1 cellular context compared by ENCODE assay signal in the genomic region with DNA sequence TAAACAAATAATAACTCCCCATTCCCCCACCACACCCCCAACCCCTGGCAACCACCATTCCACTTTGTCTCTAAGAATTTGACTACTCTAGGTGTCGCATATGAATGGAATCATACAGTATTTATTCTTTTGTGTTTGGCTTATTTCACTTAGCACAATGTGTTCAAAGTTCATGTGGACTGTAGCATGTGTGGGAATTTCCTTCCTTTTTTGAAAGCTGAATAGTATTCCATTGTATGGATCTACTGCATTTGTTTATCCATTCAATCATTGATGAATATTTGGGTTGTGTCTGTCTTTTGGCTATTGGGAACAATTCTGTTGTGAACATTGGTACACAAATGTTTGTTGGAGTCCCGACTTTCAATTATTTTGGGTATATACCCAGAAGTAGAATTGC.
TF ChIP-seq lines count a peak whose summit lies in the region.

No MANE protein-coding gene starts in this region.

TF ChIP-seq in HepG2, 621 proteins besides CTCF, POLR2A, EP300 and RAD21 (continued from another document and continues in another):
- TF ChIP-seq, protein P1, sequence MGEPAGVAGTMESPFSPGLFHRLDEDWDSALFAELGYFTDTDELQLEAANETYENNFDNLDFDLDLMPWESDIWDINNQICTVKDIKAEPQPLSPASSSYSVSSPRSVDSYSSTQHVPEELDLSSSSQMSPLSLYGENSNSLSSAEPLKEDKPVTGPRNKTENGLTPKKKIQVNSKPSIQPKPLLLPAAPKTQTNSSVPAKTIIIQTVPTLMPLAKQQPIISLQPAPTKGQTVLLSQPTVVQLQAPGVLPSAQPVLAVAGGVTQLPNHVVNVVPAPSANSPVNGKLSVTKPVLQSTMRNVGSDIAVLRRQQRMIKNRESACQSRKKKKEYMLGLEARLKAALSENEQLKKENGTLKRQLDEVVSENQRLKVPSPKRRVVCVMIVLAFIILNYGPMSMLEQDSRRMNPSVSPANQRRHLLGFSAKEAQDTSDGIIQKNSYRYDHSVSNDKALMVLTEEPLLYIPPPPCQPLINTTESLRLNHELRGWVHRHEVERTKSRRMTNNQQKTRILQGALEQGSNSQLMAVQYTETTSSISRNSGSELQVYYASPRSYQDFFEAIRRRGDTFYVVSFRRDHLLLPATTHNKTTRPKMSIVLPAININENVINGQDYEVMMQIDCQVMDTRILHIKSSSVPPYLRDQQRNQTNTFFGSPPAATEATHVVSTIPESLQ (CRISPR knock-in tag; conservative IDR thresholded peaks at IDR 0.05) = no peak
- no peak for TF ChIP-seq GTF3A (CRISPR knock-in tag; conservative IDR thresholded peaks at IDR 0.05)
- no peak for TF ChIP-seq CEBPZ (IDR thresholded peaks at IDR 0.05; ENCODE audit: low read length)
- no peak for TF ChIP-seq ZNF75D (CRISPR knock-in tag; IDR thresholded peaks at IDR 0.05; ENCODE audit: borderline replicate concordance)
- TF ChIP-seq ATF7 (IDR thresholded peaks at IDR 0.05) = no peak
- TF ChIP-seq ATF7 (CRISPR knock-in tag; IDR thresholded peaks at IDR 0.05) = no peak
- TF ChIP-seq RFX1 (IDR thresholded peaks at IDR 0.05) = no peak
- TF ChIP-seq RFX3 (CRISPR knock-in tag; IDR thresholded peaks at IDR 0.05) = no peak
- no peak for TF ChIP-seq JUND (CRISPR knock-in tag; IDR thresholded peaks at IDR 0.05)
- TF ChIP-seq, protein P2, sequence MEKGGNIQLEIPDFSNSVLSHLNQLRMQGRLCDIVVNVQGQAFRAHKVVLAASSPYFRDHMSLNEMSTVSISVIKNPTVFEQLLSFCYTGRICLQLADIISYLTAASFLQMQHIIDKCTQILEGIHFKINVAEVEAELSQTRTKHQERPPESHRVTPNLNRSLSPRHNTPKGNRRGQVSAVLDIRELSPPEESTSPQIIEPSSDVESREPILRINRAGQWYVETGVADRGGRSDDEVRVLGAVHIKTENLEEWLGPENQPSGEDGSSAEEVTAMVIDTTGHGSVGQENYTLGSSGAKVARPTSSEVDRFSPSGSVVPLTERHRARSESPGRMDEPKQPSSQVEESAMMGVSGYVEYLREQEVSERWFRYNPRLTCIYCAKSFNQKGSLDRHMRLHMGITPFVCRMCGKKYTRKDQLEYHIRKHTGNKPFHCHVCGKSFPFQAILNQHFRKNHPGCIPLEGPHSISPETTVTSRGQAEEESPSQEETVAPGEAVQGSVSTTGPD (CRISPR knock-in tag; IDR thresholded peaks at IDR 0.05) = no peak
- no peak for TF ChIP-seq ZBED4 (CRISPR knock-in tag; IDR thresholded peaks at IDR 0.05; ENCODE audit: borderline replicate concordance)
- TF ChIP-seq TOPORS (CRISPR knock-in tag; IDR thresholded peaks at IDR 0.05) = no peak
- TF ChIP-seq HOXA3 (CRISPR knock-in tag; IDR thresholded peaks at IDR 0.05) = no peak
- TF ChIP-seq RFXANK (CRISPR knock-in tag; IDR thresholded peaks at IDR 0.05) = no peak
- no peak for TF ChIP-seq TCF12 (IDR thresholded peaks at IDR 0.05)
- no peak for TF ChIP-seq TCF12 (CRISPR knock-in tag; IDR thresholded peaks at IDR 0.05)
- no peak for TF ChIP-seq DNMT1 (CRISPR knock-in tag; IDR thresholded peaks at IDR 0.05)
- TF ChIP-seq MAFF (IDR thresholded peaks at IDR 0.05; ENCODE audit: low read depth, low read length) = no peak
- TF ChIP-seq ARID2 (CRISPR knock-in tag; IDR thresholded peaks at IDR 0.05; ENCODE audit: borderline replicate concordance) = no peak
- TF ChIP-seq CSRNP1 (CRISPR knock-in tag; IDR thresholded peaks at IDR 0.05) = no peak
- TF ChIP-seq NCOR1 (IDR thresholded peaks at IDR 0.05; ENCODE audit: borderline replicate concordance, low read length) = peak; percentile 67; the same call in 1 of the 2 replicates
- TF ChIP-seq, protein P3, sequence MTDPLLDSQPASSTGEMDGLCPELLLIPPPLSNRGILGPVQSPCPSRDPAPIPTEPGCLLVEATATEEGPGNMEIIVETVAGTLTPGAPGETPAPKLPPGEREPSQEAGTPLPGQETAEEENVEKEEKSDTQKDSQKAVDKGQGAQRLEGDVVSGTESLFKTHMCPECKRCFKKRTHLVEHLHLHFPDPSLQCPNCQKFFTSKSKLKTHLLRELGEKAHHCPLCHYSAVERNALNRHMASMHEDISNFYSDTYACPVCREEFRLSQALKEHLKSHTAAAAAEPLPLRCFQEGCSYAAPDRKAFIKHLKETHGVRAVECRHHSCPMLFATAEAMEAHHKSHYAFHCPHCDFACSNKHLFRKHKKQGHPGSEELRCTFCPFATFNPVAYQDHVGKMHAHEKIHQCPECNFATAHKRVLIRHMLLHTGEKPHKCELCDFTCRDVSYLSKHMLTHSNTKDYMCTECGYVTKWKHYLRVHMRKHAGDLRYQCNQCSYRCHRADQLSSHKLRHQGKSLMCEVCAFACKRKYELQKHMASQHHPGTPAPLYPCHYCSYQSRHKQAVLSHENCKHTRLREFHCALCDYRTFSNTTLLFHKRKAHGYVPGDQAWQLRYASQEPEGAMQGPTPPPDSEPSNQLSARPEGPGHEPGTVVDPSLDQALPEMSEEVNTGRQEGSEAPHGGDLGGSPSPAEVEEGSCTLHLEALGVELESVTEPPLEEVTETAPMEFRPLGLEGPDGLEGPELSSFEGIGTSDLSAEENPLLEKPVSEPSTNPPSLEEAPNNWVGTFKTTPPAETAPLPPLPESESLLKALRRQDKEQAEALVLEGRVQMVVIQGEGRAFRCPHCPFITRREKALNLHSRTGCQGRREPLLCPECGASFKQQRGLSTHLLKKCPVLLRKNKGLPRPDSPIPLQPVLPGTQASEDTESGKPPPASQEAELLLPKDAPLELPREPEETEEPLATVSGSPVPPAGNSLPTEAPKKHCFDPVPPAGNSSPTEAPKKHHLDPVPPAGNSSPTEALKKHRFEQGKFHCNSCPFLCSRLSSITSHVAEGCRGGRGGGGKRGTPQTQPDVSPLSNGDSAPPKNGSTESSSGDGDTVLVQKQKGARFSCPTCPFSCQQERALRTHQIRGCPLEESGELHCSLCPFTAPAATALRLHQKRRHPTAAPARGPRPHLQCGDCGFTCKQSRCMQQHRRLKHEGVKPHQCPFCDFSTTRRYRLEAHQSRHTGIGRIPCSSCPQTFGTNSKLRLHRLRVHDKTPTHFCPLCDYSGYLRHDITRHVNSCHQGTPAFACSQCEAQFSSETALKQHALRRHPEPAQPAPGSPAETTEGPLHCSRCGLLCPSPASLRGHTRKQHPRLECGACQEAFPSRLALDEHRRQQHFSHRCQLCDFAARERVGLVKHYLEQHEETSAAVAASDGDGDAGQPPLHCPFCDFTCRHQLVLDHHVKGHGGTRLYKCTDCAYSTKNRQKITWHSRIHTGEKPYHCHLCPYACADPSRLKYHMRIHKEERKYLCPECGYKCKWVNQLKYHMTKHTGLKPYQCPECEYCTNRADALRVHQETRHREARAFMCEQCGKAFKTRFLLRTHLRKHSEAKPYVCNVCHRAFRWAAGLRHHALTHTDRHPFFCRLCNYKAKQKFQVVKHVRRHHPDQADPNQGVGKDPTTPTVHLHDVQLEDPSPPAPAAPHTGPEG (CRISPR knock-in tag; IDR thresholded peaks at IDR 0.05) = no peak
- TF ChIP-seq ZNF674 (CRISPR knock-in tag; IDR thresholded peaks at IDR 0.05; ENCODE audit: low read depth) = no peak
- no peak for TF ChIP-seq ZSCAN22 (CRISPR knock-in tag; IDR thresholded peaks at IDR 0.05)
- TF ChIP-seq, protein P4, sequence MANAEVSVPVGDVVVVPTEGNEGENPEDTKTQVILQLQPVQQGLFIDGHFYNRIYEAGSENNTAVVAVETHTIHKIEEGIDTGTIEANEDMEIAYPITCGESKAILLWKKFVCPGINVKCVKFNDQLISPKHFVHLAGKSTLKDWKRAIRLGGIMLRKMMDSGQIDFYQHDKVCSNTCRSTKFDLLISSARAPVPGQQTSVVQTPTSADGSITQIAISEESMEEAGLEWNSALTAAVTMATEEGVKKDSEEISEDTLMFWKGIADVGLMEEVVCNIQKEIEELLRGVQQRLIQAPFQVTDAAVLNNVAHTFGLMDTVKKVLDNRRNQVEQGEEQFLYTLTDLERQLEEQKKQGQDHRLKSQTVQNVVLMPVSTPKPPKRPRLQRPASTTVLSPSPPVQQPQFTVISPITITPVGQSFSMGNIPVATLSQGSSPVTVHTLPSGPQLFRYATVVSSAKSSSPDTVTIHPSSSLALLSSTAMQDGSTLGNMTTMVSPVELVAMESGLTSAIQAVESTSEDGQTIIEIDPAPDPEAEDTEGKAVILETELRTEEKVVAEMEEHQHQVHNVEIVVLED (CRISPR knock-in tag; IDR thresholded peaks at IDR 0.05; ENCODE audit: borderline replicate concordance) = no peak
- no peak for TF ChIP-seq MXI1 (IDR thresholded peaks at IDR 0.05; ENCODE audit: borderline replicate concordance, low read depth, low read length)
- no peak for TF ChIP-seq ZFY (CRISPR knock-in tag; IDR thresholded peaks at IDR 0.05)
- TF ChIP-seq ZSCAN21 (CRISPR knock-in tag; IDR thresholded peaks at IDR 0.05; ENCODE audit: borderline replicate concordance) = no peak
- TF ChIP-seq ZNF44 (CRISPR knock-in tag; IDR thresholded peaks at IDR 0.05) = no peak
- TF ChIP-seq JUNB (CRISPR knock-in tag; IDR thresholded peaks at IDR 0.05; ENCODE audit: borderline replicate concordance) = no peak
- TF ChIP-seq KLF9 (CRISPR knock-in tag; IDR thresholded peaks at IDR 0.05; ENCODE audit: low read depth) = no peak
- TF ChIP-seq ZNF501 (CRISPR knock-in tag; IDR thresholded peaks at IDR 0.05) = no peak
- TF ChIP-seq GFI1 (CRISPR knock-in tag; IDR thresholded peaks at IDR 0.05; ENCODE audit: borderline replicate concordance) = no peak
- TF ChIP-seq SOX5 (CRISPR knock-in tag; IDR thresholded peaks at IDR 0.05; ENCODE audit: borderline replicate concordance) = peak; percentile 89; the same call in 1 of the 2 replicates
- TF ChIP-seq KDM4B (CRISPR knock-in tag; IDR thresholded peaks at IDR 0.05) = no peak
- 0 out of 2 replicates have a peak, but pooled peaks have one; percentile 36 for TF ChIP-seq MIER2 (CRISPR knock-in tag; IDR thresholded peaks at IDR 0.05)
